14 cellular contexts compared by ENCODE assay signal in the genomic region with DNA sequence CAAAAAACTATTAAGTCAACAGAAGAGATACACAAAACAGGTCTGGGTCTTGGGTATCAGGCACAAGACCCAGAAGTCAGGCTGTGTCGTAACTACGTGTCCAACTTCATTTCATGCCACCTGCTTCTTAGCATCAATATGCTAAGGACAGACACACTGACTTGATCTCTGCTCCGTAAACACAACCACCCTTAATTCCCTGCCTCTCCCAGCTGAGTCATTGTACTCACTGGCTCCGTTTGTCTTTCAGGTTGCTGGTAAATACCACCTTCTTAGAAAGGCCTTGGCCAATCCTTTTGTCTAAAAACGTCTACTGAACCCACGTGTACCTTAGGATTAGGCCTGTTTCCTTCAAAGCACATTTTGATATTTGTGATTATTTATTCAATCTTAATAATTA.
"Had no signal": no experiment of that assay in that cellular context is flagged by ENCODE, and none has a peak within 500 bp of the region (broad histone marks: within the 10 kb centered on the region; RNA-seq: fewer than 3 reads in every experiment).

No MANE protein-coding gene starts in this region.

- DNase-seq: activated CD4-positive, alpha-beta T cell treated with anti-CD3 and anti-CD28 coated beads for 48 hours; activated CD8-positive, alpha-beta memory T cell treated with anti-CD3 and anti-CD28 coated beads, Interleukin-2, amount 50 U/mL, for 48 hours; activated CD8-positive, alpha-beta T cell treated with anti-CD3 and anti-CD28 coated beads, Interleukin-2, amount 10 ng/mL, durations not matched to agents 7 days and 5 days; activated naive CD4-positive, alpha-beta T cell treated with anti-CD3 and anti-CD28 coated beads for 36 hours; dermis blood vessel endothelial cell; islet precursor cell; left ventricle myocardium inferior; mesenchymal stem cell; posterior cingulate gyrus; right cardiac atrium; tibial artery had no signal

- H3K4me3 ChIP-seq: esophagus muscularis mucosa, left ventricle myocardium inferior, smooth muscle cell, tibial artery, vagina had no signal
